Comparison of ENCODE assay signal across 1 cellular context in genomic region chr1:180502361-180503273, GRCh38.
TF ChIP-seq lines count a peak whose summit lies in the region.

ACBD6 (minus strand) TSS chr1:180502577; CDS start chr1:180502266, 311 bp downstream.

TF ChIP-seq in GM12878, 131 proteins besides CTCF, POLR2A, EP300 and RAD21 (continued from another document and continues in another):
- TF ChIP-seq ZBTB40 (IDR thresholded peaks at IDR 0.05; ENCODE audit: borderline replicate concordance) = peak; percentile 88
- peak; percentile 58 for TF ChIP-seq POLR2AphosphoS5 (IDR thresholded peaks at IDR 0.05; ENCODE audit: low read length)
- peak; percentile 26 for TF ChIP-seq SIX5 (IDR thresholded peaks at IDR 0.05; ENCODE audit: low read depth, low read length, severe bottlenecking)
- TF ChIP-seq ETV6 (conservative IDR thresholded peaks at IDR 0.05 in 1 of 2, IDR thresholded peaks at IDR 0.05 in 1 of 2; ENCODE audit: borderline replicate concordance in 1 of 2, low read depth in 1 of 2) = peak in 1 of 2 experiments; percentile 38; a peak in 1 of 4 replicates
- peak; percentile 80 for TF ChIP-seq BACH1 (IDR thresholded peaks at IDR 0.05; ENCODE audit: borderline replicate concordance)
- peak; percentile 74 for TF ChIP-seq CHD2 (IDR thresholded peaks at IDR 0.05; ENCODE audit: borderline replicate concordance, low read depth, low read length)
- TF ChIP-seq ZBTB11 (CRISPR knock-in tag; IDR thresholded peaks at IDR 0.05) = peak; percentile 90
- no peak for TF ChIP-seq SUPT20H (IDR thresholded peaks at IDR 0.05; ENCODE audit: borderline replicate concordance, control insufficient read depth, low read depth, low read length)
- TF ChIP-seq ZSCAN29 (IDR thresholded peaks at IDR 0.05) = peak; percentile 46
- TF ChIP-seq ATF3 (IDR thresholded peaks at IDR 0.05; ENCODE audit: borderline replicate concordance, extremely low read depth, low read depth, low read length) = peak; percentile 68; the same call in 1 of the 2 replicates
- peak; percentile 96 for TF ChIP-seq ZNF687 (IDR thresholded peaks at IDR 0.05)
- no peak for TF ChIP-seq POLR2AphosphoS2 (IDR thresholded peaks at IDR 0.05; ENCODE audit: low read depth, low read length)
- TF ChIP-seq RELB (IDR thresholded peaks at IDR 0.05; ENCODE audit: low read depth) = peak; percentile 48
- TF ChIP-seq CEBPB (IDR thresholded peaks at IDR 0.05; ENCODE audit: borderline replicate concordance in 1 of 2, low read depth in 2 of 2, low read length in 2 of 2) = no peak
- no peak for TF ChIP-seq E2F4 (IDR thresholded peaks at IDR 0.05; ENCODE audit: low read depth, low read length)
- no peak for TF ChIP-seq EZH2 (IDR thresholded peaks at IDR 0.05; ENCODE audit: borderline replicate concordance, control insufficient read depth, low read depth, low read length)
- TF ChIP-seq E2F8 (IDR thresholded peaks at IDR 0.05; ENCODE audit: low read depth, partially characterized antibody) = no peak
- peak; percentile 27 for TF ChIP-seq MEF2B (IDR thresholded peaks at IDR 0.05; ENCODE audit: partially characterized antibody, poor library complexity, severe bottlenecking)
- TF ChIP-seq ZBTB33 (IDR thresholded peaks at IDR 0.05) = no peak
- peak; percentile 98; the same call in 1 of the 2 replicates for TF ChIP-seq ASH2L (IDR thresholded peaks at IDR 0.05; ENCODE audit: borderline replicate concordance, low read depth)
- peak; percentile 69 for TF ChIP-seq HCFC1 (IDR thresholded peaks at IDR 0.05; ENCODE audit: low read length)
- TF ChIP-seq IKZF2 (IDR thresholded peaks at IDR 0.05) = peak; percentile 34 to 63; a peak in 2 of 4 replicates
- peak; percentile 32; the same call in 1 of the 2 replicates for TF ChIP-seq PAX5 (IDR thresholded peaks at IDR 0.05; ENCODE audit: borderline replicate concordance, low read depth, low read length)
- TF ChIP-seq ELK1 (IDR thresholded peaks at IDR 0.05; ENCODE audit: low read depth, low read length) = 0 out of 2 replicates have a peak, but pooled peaks have one; percentile 40
- peak; percentile 62; the same call in 1 of the 2 replicates for TF ChIP-seq NR2C1 (IDR thresholded peaks at IDR 0.05)
- TF ChIP-seq HDAC6 (IDR thresholded peaks at IDR 0.05; ENCODE audit: unreplicated experiment) = peak; percentile 36
- peak; percentile 82 for TF ChIP-seq RUNX3 (IDR thresholded peaks at IDR 0.05; ENCODE audit: low read length)
- TF ChIP-seq SPI1 (IDR thresholded peaks at IDR 0.05; ENCODE audit: borderline replicate concordance, insufficient read depth, low read depth, low read length) = no peak
- TF ChIP-seq TAF1 (IDR thresholded peaks at IDR 0.05; ENCODE audit: borderline replicate concordance, low read depth, low read length) = peak; percentile 80
- no peak for TF ChIP-seq BCL11A (IDR thresholded peaks at IDR 0.05; ENCODE audit: low read depth, low read length)
- peak; percentile 66; the same call in 1 of the 2 replicates for TF ChIP-seq NR2F1 (conservative IDR thresholded peaks at IDR 0.05)
- TF ChIP-seq TCF3 (IDR thresholded peaks at IDR 0.05; ENCODE audit: borderline replicate concordance, insufficient read depth, low read depth, low read length) = no peak
- no peak for TF ChIP-seq TCF7 (IDR thresholded peaks at IDR 0.05; ENCODE audit: borderline replicate concordance)
- TF ChIP-seq MYB (IDR thresholded peaks at IDR 0.05; ENCODE audit: borderline replicate concordance, low read depth, low read length) = 0 out of 2 replicates have a peak, but pooled peaks have one; percentile 45
- TF ChIP-seq NFXL1 (IDR thresholded peaks at IDR 0.05; ENCODE audit: borderline replicate concordance) = peak; percentile 76; the same call in 1 of the 2 replicates
- no peak for TF ChIP-seq SREBF1 (IDR thresholded peaks at IDR 0.05; ENCODE audit: low read length)
